ENCODE assay signal across 15 cellular contexts in the genomic region with DNA sequence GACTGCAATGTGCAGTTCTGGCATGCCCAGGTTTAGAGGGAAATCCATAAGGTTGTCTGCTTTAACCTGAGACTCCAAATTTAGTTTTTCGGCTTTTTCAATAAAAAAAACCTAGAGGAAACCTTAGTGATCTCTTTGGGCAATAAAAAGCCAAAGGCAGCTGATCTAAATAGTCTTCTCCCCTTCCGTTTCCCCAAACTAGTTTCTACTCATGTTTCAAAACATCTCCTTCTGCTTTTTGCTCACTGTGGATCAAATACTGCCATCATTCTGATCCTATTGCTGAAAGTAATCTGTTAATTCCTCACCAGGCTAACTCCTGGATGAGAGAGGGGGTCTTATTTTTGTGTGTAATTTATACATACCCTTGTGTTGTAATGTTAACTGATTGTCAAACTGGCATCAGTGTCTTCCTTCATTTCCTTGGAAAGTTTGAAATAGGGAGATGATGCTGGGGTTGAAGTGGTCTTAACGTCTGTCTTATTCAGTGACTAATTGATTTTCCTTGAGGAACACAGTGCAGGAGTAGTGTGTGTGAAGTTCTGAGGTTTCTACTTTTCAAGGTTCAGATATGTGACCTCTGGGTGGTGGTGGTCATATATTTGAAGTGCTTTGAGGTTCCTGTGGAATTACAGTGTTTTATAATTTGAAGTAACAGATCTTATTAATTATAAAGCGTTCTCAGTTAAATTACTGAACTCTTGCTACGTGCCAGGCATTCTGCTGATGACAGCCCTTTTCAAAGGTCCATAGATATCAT. TPM values are rescaled to one million over a fixed set of nuclear protein-coding genes. Genes with fewer than 3 reads are reported as not detected.
DNase-seq lines count a peak whose midpoint lies in the region; ATAC-seq lines count a peak whose summit lies in the region.
"Had no signal": no experiment of that assay in that cellular context is flagged by ENCODE, and none has a peak within 500 bp of the region (broad histone marks: within the 10 kb centered on the region; RNA-seq: fewer than 3 reads in every experiment).

No MANE protein-coding gene starts in this region.

- H3K27me3 Mint-ChIP-seq in memory B cell: no peaks in the 10 kb centered on the region
- H3K27me3 Mint-ChIP-seq: dendritic cell treated with granulocyte-macrophage colony-stimulating factor and Interleukin-4, amounts not matched to agents 40 ng/mL and 50 ng/mL, for 4 days had no signal

- DNase-seq in MV-4-11 (lab: John Stamatoyannopoulos, UW) (peak; percentile 81), memory B cell (ENCODE audit: low spot score in 2 of 2) (no peak), midbrain (lab: John Stamatoyannopoulos, UW) (no peak), SK-N-DZ (ENCODE audit: low spot score) (no peak)
- no peak for DNase-seq in activated naive CD4-positive, alpha-beta T cell (lab: John Stamatoyannopoulos, UW)
- DNase-seq: activated T-cell treated with anti-CD3 and anti-CD28 coated beads, Interleukin-2, amount 50 U/mL, for 4 hours; BE2C; NCI-H1930; NCI-H774 had no signal

- H3K4me3 Mint-ChIP-seq in memory B cell: peak overlapping the region; percentile 71
- H3K4me3 Mint-ChIP-seq: activated T-cell treated with anti-CD3 and anti-CD28 coated beads, Interleukin-2, amount 50 U/mL, for 4 hours; dendritic cell treated with granulocyte-macrophage colony-stimulating factor and Interleukin-4, amounts not matched to agents 40 ng/mL and 50 ng/mL, for 4 days had no signal

- H3K27ac Mint-ChIP-seq in memory B cell: peak overlapping the region; percentile 79
- H3K27ac Mint-ChIP-seq: dendritic cell treated with granulocyte-macrophage colony-stimulating factor and Interleukin-4, amounts not matched to agents 40 ng/mL and 50 ng/mL, for 4 days had no signal

- peaks cover 8% of the 10 kb centered on the region for H3K36me3 Mint-ChIP-seq in memory B cell
- H3K36me3 Mint-ChIP-seq: immature natural killer cell had no signal

- H3K9me3 Mint-ChIP-seq in memory B cell: peaks cover 3% of the 10 kb centered on the region

- peak; percentile 23 for ATAC-seq in GM18858 (IDR thresholded peaks at IDR 0.05; ENCODE audit: unreplicated experiment)
- peak; percentile 24 for ATAC-seq in HG02678 (IDR thresholded peaks at IDR 0.05; ENCODE audit: unreplicated experiment)
- ATAC-seq in memory B cell (ENCODE audit: low read depth): peak; percentile 81
- no peak for ATAC-seq in HG02973 (IDR thresholded peaks at IDR 0.05; ENCODE audit: unreplicated experiment)
- ATAC-seq: activated T-cell treated with anti-CD3 and anti-CD28 coated beads, Interleukin-2, amount 50 U/mL, for 4 hours; SK-N-SH treated with all-trans-retinoic acid at 6 μM for 48 hours had no signal

- H3K4me1 Mint-ChIP-seq in memory B cell: peaks cover 20% of the 10 kb centered on the region

RNA-seq across cellular contexts. Expression of gene ARHGAP42, which starts 55.0 kb away (rescaled TPM):
- 4.6 and 4.9 TPM in 2 replicates for polyA plus RNA-seq in SK-N-DZ (2014; cell fraction: cytosol; rRNA removed)
- 2.9 and 6.6 TPM in 2 replicates for polyA plus RNA-seq in SK-N-DZ (2014; cell fraction: nucleus; rRNA removed)
